In the genomic region with DNA sequence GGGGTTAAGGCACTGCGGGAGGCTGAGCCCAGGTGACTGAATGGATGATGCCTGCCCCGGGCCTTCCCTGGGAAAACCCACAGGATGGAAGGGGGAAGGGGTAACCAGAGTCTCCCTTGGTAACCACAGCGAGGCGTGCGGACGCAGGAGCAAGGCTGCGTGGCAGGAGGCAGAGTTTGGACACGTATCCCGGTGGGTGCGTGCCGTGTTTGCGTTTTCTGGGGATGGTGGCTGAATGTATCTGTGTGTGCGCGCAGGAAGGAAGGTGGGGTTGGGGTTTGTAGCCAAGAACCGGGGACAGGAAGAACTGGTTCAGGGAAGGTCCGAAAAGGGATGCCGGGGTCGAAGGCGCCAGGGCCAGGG, we compare ENCODE assay signal across 7 cellular contexts. TPM values are rescaled to one million over a fixed set of nuclear protein-coding genes. Genes with fewer than 3 reads are reported as not detected.
DNase-seq lines count a peak whose midpoint lies in the region; ATAC-seq and TF ChIP-seq lines count a peak whose summit lies in the region.

No MANE protein-coding gene starts in this region.

- no peak for TF ChIP-seq CTCF in WTC11 (IDR thresholded peaks at IDR 0.05)

- no peak for ATAC-seq in WTC11
- ATAC-seq in stimulated activated effector memory CD8-positive, alpha-beta T cell treated with anti-CD3 and anti-CD28 coated beads, Interleukin-12 subunit alpha, Interleukin-12 subunit beta, amount 100 ng/mL, for 72 hours: no peak

- H3K4me3 ChIP-seq in HAP-1: peak overlapping the region; percentile 53

- POLR2A ChIA-PET in WTC11 (lab: Charles Lee): no interaction called here

- in situ Hi-C loops in HAP-1 (cut with MboI; ENCODE audit: low sequenced_read_pairs): no loop called here

- H3K27me3 Mint-ChIP-seq in WTC11 (ENCODE audit: low read depth): peaks cover 88% of the 10 kb centered on the region

- H3K27me3 ChIP-seq in HAP-1 (ENCODE audit: low read depth): peaks cover 18% of the 10 kb centered on the region

- H3K4me1 Mint-ChIP-seq in WTC11: peaks cover 22% of the 10 kb centered on the region
- H3K4me1 Mint-ChIP-seq in stimulated activated effector memory CD8-positive, alpha-beta T cell treated with anti-CD3 and anti-CD28 coated beads, Interleukin-12 subunit alpha, Interleukin-12 subunit beta, amount 100 ng/mL, for 72 hours: peaks cover 48% of the 10 kb centered on the region

- H3K36me3 Mint-ChIP-seq in WTC11: no peaks in the 10 kb centered on the region
- peaks cover 16% of the 10 kb centered on the region for H3K36me3 Mint-ChIP-seq in stimulated activated effector memory CD8-positive, alpha-beta T cell treated with anti-CD3 and anti-CD28 coated beads, Interleukin-12 subunit alpha, Interleukin-12 subunit beta, amount 100 ng/mL, for 72 hours

- H3K9me3 Mint-ChIP-seq in WTC11: no peaks in the 10 kb centered on the region
- no peaks in the 10 kb centered on the region for H3K9me3 Mint-ChIP-seq in stimulated activated effector memory CD8-positive, alpha-beta T cell treated with anti-CD3 and anti-CD28 coated beads, Interleukin-12 subunit alpha, Interleukin-12 subunit beta, amount 100 ng/mL, for 72 hours

- no peaks in the 10 kb centered on the region for H3K9me3 ChIP-seq in HAP-1

- DNase-seq in HAP-1 (ENCODE audit: low spot score in 2 of 2) (no peak), WTC11 (ENCODE audit: low spot score) (no peak), hepatic stellate cell (ENCODE audit: low spot score) (peak; percentile 47), OCI-M1 (lab: John Stamatoyannopoulos, UW) (no peak), NCI-H1694 (lab: John Stamatoyannopoulos, UW) (no peak), GF-D8 (lab: John Stamatoyannopoulos, UW) (no peak)
- peak in 1 of 2 donors; percentile 57 for DNase-seq in stimulated activated effector memory CD8-positive, alpha-beta T cell treated with anti-CD3 and anti-CD28 coated beads, Interleukin-12 subunit alpha, Interleukin-12 subunit beta, amount 100 ng/mL, for 72 hours (ENCODE audit: low spot score in 2 of 2)

- H3K27ac Mint-ChIP-seq in WTC11: no peak overlapping the region
- no peak overlapping the region for H3K27ac Mint-ChIP-seq in stimulated activated effector memory CD8-positive, alpha-beta T cell treated with anti-CD3 and anti-CD28 coated beads, Interleukin-12 subunit alpha, Interleukin-12 subunit beta, amount 100 ng/mL, for 72 hours

- H3K4me3 Mint-ChIP-seq in WTC11: peak overlapping the region; percentile 57
- H3K4me3 Mint-ChIP-seq in stimulated activated effector memory CD8-positive, alpha-beta T cell treated with anti-CD3 and anti-CD28 coated beads, Interleukin-12 subunit alpha, Interleukin-12 subunit beta, amount 100 ng/mL, for 72 hours: peak overlapping the region; percentile 96

- H3K36me3 ChIP-seq in HAP-1 (replicated peaks): no peaks in the 10 kb centered on the region

- CTCF ChIA-PET in WTC11 (lab: Charles Lee): no interaction called here

- H3K4me1 ChIP-seq in HAP-1: no peaks in the 10 kb centered on the region; the same call in 1 of the 2 replicates

TF ChIP-seq in WTC11, 78 proteins besides CTCF, POLR2A, EP300 and RAD21:
- TF ChIP-seq NFE2L1 (CRISPR knock-in tag; IDR thresholded peaks at IDR 0.05) (no peak), TP53 (CRISPR knock-in tag; IDR thresholded peaks at IDR 0.05) (no peak), ERG (CRISPR knock-in tag; IDR thresholded peaks at IDR 0.05) (no peak), NR1H2 (CRISPR knock-in tag; IDR thresholded peaks at IDR 0.05) (no peak), E2F4 (CRISPR knock-in tag; IDR thresholded peaks at IDR 0.05; ENCODE audit: borderline replicate concordance, low read depth) (no peak), ZNF263 (CRISPR knock-in tag; IDR thresholded peaks at IDR 0.05; ENCODE audit: low read depth) (no peak), ZNF671 (CRISPR knock-in tag; IDR thresholded peaks at IDR 0.05) (no peak), ZNF396 (CRISPR knock-in tag; IDR thresholded peaks at IDR 0.05; ENCODE audit: borderline replicate concordance) (no peak), ZNF121 (CRISPR knock-in tag; IDR thresholded peaks at IDR 0.05) (no peak), OVOL2 (CRISPR knock-in tag; IDR thresholded peaks at IDR 0.05; ENCODE audit: borderline replicate concordance) (no peak), ZSCAN18 (CRISPR knock-in tag; IDR thresholded peaks at IDR 0.05) (no peak), ATF2 (CRISPR knock-in tag; IDR thresholded peaks at IDR 0.05; ENCODE audit: borderline replicate concordance, low read depth) (no peak), KAT7 (CRISPR knock-in tag; IDR thresholded peaks at IDR 0.05; ENCODE audit: borderline replicate concordance) (no peak), JAZF1 (CRISPR knock-in tag; IDR thresholded peaks at IDR 0.05) (no peak), ZNF317 (CRISPR knock-in tag; IDR thresholded peaks at IDR 0.05; ENCODE audit: borderline replicate concordance, low read depth) (no peak)

RNA-seq across cellular contexts. Expression of gene MDGA1, which starts 1.8 kb away (rescaled TPM):
- 1.3 to 2.6 TPM (median 1.3 TPM) in 3 replicates for total RNA-seq in WTC11 (2021)
